Comparison of ENCODE assay signal across 13 cellular contexts in genomic region chr6:124234806-124235205, GRCh38.
DNase-seq lines count a peak whose midpoint lies in the region; TF ChIP-seq lines count a peak whose summit lies in the region.
"Had no signal": no experiment of that assay in that cellular context is flagged by ENCODE, and none has a peak within 500 bp of the region (broad histone marks: within the 10 kb centered on the region; RNA-seq: fewer than 3 reads in every experiment).

No MANE protein-coding gene starts in this region.

- H3K36me3 ChIP-seq in osteoblast (ENCODE audit: insufficient read depth, low read length): no peaks in the 10 kb centered on the region
- H3K36me3 ChIP-seq: BE2C had no signal

- H3K4me3 ChIP-seq in osteoblast (ENCODE audit: insufficient read depth, low read length): no peak overlapping the region
- H3K4me3 ChIP-seq: GM23248 had no signal

- DNase-seq in DMS 273 (lab: John Stamatoyannopoulos, UW; ENCODE audit: unreplicated experiment): peak; percentile 76
- DNase-seq in G401 (ENCODE audit: low spot score): peak; percentile 97
- peak; percentile 36 to 73 for DNase-seq in NCI-H446 (lab: John Stamatoyannopoulos, UW)
- DNase-seq in cerebellar cortex (ENCODE audit: low spot score): peak; percentile 96
- no peak for DNase-seq in AML-193 (lab: John Stamatoyannopoulos, UW)
- no peak for DNase-seq in osteoblast (ENCODE audit: insufficient read length, low spot score, missing footprints)
- no peak for DNase-seq in DMS114 treated with DMSO at 0.1 percent for 48 hours (lab: John Stamatoyannopoulos, UW; ENCODE audit: unreplicated experiment)
- DNase-seq in central memory CD4-positive, alpha-beta T cell: no peak
- DNase-seq: BE2C; CD4-positive, alpha-beta memory T cell; GM23248; IMR-90 had no signal

- H3K27ac ChIP-seq in osteoblast (ENCODE audit: low read depth, low read length): no peak overlapping the region
- H3K27ac ChIP-seq: C4-2B, GM23248 had no signal

- no peak overlapping the region for H3K4me2 ChIP-seq in osteoblast (ENCODE audit: insufficient read depth, low read length)

- H2AFZ ChIP-seq in osteoblast (ENCODE audit: low read length): no peak overlapping the region
- H2AFZ ChIP-seq: GM23248 had no signal

- H3K27me3 ChIP-seq in osteoblast (ENCODE audit: insufficient read depth, low read length): no peaks in the 10 kb centered on the region
- H3K27me3 ChIP-seq: BE2C had no signal

- no peaks in the 10 kb centered on the region for H3K79me2 ChIP-seq in osteoblast (ENCODE audit: insufficient read depth, low read length)

- in situ Hi-C loops in G401 (cut with HindIII; ENCODE audit: low sequenced_read_pairs): no loop called here

- no peak for TF ChIP-seq CTCF in osteoblast (IDR thresholded peaks at IDR 0.05; ENCODE audit: extremely low read depth, low read depth, low read length)

- H3K4me1 ChIP-seq in osteoblast (ENCODE audit: insufficient read depth, low read length): no peaks in the 10 kb centered on the region
- H3K4me1 ChIP-seq: BE2C had no signal

- H3K9me3 ChIP-seq in osteoblast (ENCODE audit: low read depth, low read length): peaks cover 3% of the 10 kb centered on the region
- H3K9me3 ChIP-seq: BE2C had no signal

- H4K20me1 ChIP-seq in osteoblast (ENCODE audit: insufficient read depth, low read length): no peaks in the 10 kb centered on the region

Comparison
In these comparisons a context has a peak if more than half of its experiments do, and no peak if none do; other contexts are left out.
1. DNase-seq: peak in DMS 273 (single experiment), G401 (single experiment), NCI-H446 (2 of 2) and cerebellar cortex (single experiment); none in AML-193 (0 of 2), osteoblast (single experiment), DMS114 treated with DMSO at 0.1 percent for 48 hours (single experiment) and central memory CD4-positive, alpha-beta T cell (single experiment).